ENCODE assay signal across 7 cellular contexts in the genomic region with DNA sequence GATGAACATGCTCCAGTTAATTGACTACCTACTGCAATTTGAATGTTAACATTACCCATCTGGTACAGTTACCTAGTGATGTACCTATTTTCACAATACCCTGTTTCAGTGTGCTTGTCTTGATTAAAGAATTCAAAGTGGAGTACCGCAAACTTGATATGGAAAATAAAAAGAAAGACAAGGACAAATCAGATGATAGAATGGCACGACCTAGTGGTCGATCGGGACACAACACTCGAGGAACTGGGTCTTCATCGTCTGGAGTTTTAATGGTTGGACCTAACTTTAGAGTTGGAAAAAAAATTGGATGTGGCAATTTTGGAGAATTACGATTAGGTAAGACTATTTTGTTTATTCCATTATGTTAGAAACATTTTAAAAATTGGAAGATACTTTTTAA. TPM values are rescaled to one million over a fixed set of nuclear protein-coding genes. Genes with fewer than 3 reads are reported as not detected.
A peak's percentile ranks its signal among the peaks of the same experiment; 100 is the strongest.
DNase-seq lines count a peak whose midpoint lies in the region; ATAC-seq and TF ChIP-seq lines count a peak whose summit lies in the region.

No MANE protein-coding gene starts in this region.

- peaks cover 7% of the 10 kb centered on the region for H3K36me3 ChIP-seq in mammary epithelial cell (ENCODE audit: insufficient read depth, low read length)
- no peaks in the 10 kb centered on the region for H3K36me3 ChIP-seq in ovary

- TF ChIP-seq EP300 in ovary (IDR thresholded peaks at IDR 0.05), result no peak

- H3K4me3 ChIP-seq in mammary epithelial cell (replicated peaks in 1 of 3; ENCODE audit: insufficient read depth in 1 of 3, low read depth in 2 of 3, low read length in 3 of 3), result no peak overlapping the region
- no peak overlapping the region for H3K4me3 ChIP-seq in ovary

- CTCF ChIA-PET in mammary epithelial cell (lab: Charles Lee; ENCODE audit: low non-redundant PET), result no interaction called here

- no peak overlapping the region for H3K27ac Mint-ChIP-seq in nephron progenitor cell

- in situ Hi-C loops in mammary epithelial cell (cut with MboI; ENCODE audit: low sequenced_read_pairs in 2 of 2), result no loop called here

- no peak overlapping the region for H3K4me2 ChIP-seq in mammary epithelial cell (ENCODE audit: insufficient read depth, low read depth, low read length)

- WGBS in mammary epithelial cell (ENCODE audit: low coverage, missing lambda C conversion rate), result 85% methylated on average over 5 of the region's 7 CpGs
- WGBS in ovary, 3 donors, result 91 to 92% (median 91%) methylated on average over 7 of the region's 7 CpGs

- H3K4me3 Mint-ChIP-seq in nephron progenitor cell, result no peak overlapping the region

- peaks cover 5% of the 10 kb centered on the region for H3K4me1 Mint-ChIP-seq in nephron progenitor cell

- H3K9me3 ChIP-seq in mammary epithelial cell (replicated peaks; ENCODE audit: insufficient read depth, low read length) (no peaks in the 10 kb centered on the region), ovary (no peaks in the 10 kb centered on the region)

- H3K27ac ChIP-seq in mammary epithelial cell (ENCODE audit: insufficient read depth, low read depth, low read length) (no peak overlapping the region), ovary (no peak overlapping the region)

- BruUV-seq in mammary epithelial cell (replicated peaks; lab: Mats Ljungman, UMichigan), result no TSS peak

- H3K79me2 ChIP-seq in mammary epithelial cell (ENCODE audit: insufficient read depth, low read length), result peaks cover 73% of the 10 kb centered on the region

- DNase-seq in NCI-H2227 treated with DMSO at 0.1 percent for 48 hours (lab: John Stamatoyannopoulos, UW), result peak; percentile 23
- DNase-seq in mammary epithelial cell, result no peak
- DNase-seq in nephron progenitor cell, result no peak
- DNase-seq in ovary, result no peak

- no peak for TF ChIP-seq POLR2A in ovary (IDR thresholded peaks at IDR 0.05)

- ATAC-seq in HG02840 (IDR thresholded peaks at IDR 0.05; ENCODE audit: low FRiP score, unreplicated experiment) (no peak), HG03159 (IDR thresholded peaks at IDR 0.05; ENCODE audit: unreplicated experiment) (no peak)

- peaks cover 4% of the 10 kb centered on the region for H3K9me3 Mint-ChIP-seq in nephron progenitor cell

- dilution Hi-C loops in mammary epithelial cell (cut with HindIII; ENCODE audit: low sequenced_read_pairs), result no loop called here

- H3K4me1 ChIP-seq in mammary epithelial cell (ENCODE audit: insufficient read depth, low read length), result peaks cover 11% of the 10 kb centered on the region
- H3K4me1 ChIP-seq in ovary (ENCODE audit: insufficient read depth), result no peaks in the 10 kb centered on the region

- H2AFZ ChIP-seq in mammary epithelial cell (ENCODE audit: low read depth, low read length), result no peak overlapping the region

- intact Hi-C loops in mammary epithelial cell (cut with micrococcal nuclease) (no loop called here), ovary (cut with DNase I) (no loop called here)

- H3K9ac ChIP-seq in mammary epithelial cell (ENCODE audit: insufficient read depth, low read length), result no peak overlapping the region

- H3K27me3 ChIP-seq in mammary epithelial cell (ENCODE audit: insufficient read depth, low read length) (no peaks in the 10 kb centered on the region), ovary (no peaks in the 10 kb centered on the region)

- peak; percentile 30; the same call in 2 of the 3 replicates for TF ChIP-seq CTCF in GM12872 (IDR thresholded peaks at IDR 0.05; ENCODE audit: insufficient read depth, low read depth, low read length)
- TF ChIP-seq CTCF in mammary epithelial cell (conservative IDR thresholded peaks at IDR 0.05 in 1 of 2, IDR thresholded peaks at IDR 0.05 in 1 of 2; ENCODE audit: extremely low read depth in 1 of 2, insufficient read depth in 1 of 2, low read depth in 1 of 2, low read length in 2 of 2), result peak; percentile 35 to 41
- peak; percentile 42 for TF ChIP-seq CTCF in nephron progenitor cell (IDR thresholded peaks at IDR 0.05)
- no peak for TF ChIP-seq CTCF in ovary (IDR thresholded peaks at IDR 0.05)

- H3K27me3 Mint-ChIP-seq in nephron progenitor cell (ENCODE audit: low read depth, poor library complexity), result peaks cover 4% of the 10 kb centered on the region

- peaks cover 28% of the 10 kb centered on the region for H3K36me3 Mint-ChIP-seq in nephron progenitor cell (ENCODE audit: low read depth)

- H4K20me1 ChIP-seq in mammary epithelial cell (ENCODE audit: insufficient read depth, low read length), result no peaks in the 10 kb centered on the region

RNA-seq across cellular contexts. Expression of a gene that starts 33.5 kb away (rescaled TPM):
- 10 to 100 TPM; 50.6 to 59.2 TPM for total RNA-seq in mammary epithelial cell
- polyA plus RNA-seq in mammary epithelial cell, result 17.1 TPM
- 15.1 TPM for polyA minus RNA-seq in mammary epithelial cell
- 10 to 100 TPM; 36.8 to 68.5 (median 54.1) TPM for total RNA-seq in ovary
- polyA plus RNA-seq in ovary, result 10 to 100 TPM; 12.1 to 15.9 TPM

Comparison
In these comparisons a context has a peak if more than half of its experiments do, and no peak if none do; other contexts are left out.
1. CTCF ChIP-seq: peak in GM12872 (single experiment), mammary epithelial cell (2 of 2) and nephron progenitor cell (single experiment); none in ovary (0 of 3).